In the genomic region with DNA sequence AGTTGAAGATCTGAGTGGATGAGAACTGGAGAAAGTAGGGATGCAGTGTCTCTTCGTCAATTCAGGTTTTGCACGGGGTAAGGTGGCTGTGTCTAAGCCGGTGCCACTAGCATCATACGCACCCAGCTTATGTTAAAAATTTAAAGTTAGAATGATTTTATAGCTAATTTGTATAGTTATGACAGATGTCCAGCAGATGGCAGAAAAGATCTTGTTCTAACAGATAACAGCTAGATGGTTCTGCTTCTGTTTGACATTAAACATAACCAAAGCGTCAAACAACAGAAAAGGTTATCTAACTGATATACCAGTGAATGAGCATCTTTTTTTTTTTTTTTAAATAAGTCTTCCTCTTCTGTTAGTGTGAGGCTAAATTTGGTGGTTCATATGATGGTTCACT, we compare ENCODE assay signal across 1 cellular context.
TF ChIP-seq lines count a peak whose summit lies in the region.

No MANE protein-coding gene starts in this region.

TF ChIP-seq in Ishikawa, 13 proteins besides CTCF, POLR2A, EP300 and RAD21 (continued from another document):
- TF ChIP-seq USF1 (IDR thresholded peaks at IDR 0.05): no peak
- no peak for TF ChIP-seq ZBTB7A (IDR thresholded peaks at IDR 0.05; ENCODE audit: low read depth)
- no peak for TF ChIP-seq YY1 (IDR thresholded peaks at IDR 0.05; ENCODE audit: low read depth)
- TF ChIP-seq, protein P1, sequence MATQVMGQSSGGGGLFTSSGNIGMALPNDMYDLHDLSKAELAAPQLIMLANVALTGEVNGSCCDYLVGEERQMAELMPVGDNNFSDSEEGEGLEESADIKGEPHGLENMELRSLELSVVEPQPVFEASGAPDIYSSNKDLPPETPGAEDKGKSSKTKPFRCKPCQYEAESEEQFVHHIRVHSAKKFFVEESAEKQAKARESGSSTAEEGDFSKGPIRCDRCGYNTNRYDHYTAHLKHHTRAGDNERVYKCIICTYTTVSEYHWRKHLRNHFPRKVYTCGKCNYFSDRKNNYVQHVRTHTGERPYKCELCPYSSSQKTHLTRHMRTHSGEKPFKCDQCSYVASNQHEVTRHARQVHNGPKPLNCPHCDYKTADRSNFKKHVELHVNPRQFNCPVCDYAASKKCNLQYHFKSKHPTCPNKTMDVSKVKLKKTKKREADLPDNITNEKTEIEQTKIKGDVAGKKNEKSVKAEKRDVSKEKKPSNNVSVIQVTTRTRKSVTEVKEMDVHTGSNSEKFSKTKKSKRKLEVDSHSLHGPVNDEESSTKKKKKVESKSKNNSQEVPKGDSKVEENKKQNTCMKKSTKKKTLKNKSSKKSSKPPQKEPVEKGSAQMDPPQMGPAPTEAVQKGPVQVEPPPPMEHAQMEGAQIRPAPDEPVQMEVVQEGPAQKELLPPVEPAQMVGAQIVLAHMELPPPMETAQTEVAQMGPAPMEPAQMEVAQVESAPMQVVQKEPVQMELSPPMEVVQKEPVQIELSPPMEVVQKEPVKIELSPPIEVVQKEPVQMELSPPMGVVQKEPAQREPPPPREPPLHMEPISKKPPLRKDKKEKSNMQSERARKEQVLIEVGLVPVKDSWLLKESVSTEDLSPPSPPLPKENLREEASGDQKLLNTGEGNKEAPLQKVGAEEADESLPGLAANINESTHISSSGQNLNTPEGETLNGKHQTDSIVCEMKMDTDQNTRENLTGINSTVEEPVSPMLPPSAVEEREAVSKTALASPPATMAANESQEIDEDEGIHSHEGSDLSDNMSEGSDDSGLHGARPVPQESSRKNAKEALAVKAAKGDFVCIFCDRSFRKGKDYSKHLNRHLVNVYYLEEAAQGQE (IDR thresholded peaks at IDR 0.05; ENCODE audit: low read depth): no peak
- no peak for TF ChIP-seq NFIC (IDR thresholded peaks at IDR 0.05)
- TF ChIP-seq CEBPB (IDR thresholded peaks at IDR 0.05): no peak
- TF ChIP-seq TEAD4 (IDR thresholded peaks at IDR 0.05): no peak
